1 cellular context compared by ENCODE assay signal in the genomic region with DNA sequence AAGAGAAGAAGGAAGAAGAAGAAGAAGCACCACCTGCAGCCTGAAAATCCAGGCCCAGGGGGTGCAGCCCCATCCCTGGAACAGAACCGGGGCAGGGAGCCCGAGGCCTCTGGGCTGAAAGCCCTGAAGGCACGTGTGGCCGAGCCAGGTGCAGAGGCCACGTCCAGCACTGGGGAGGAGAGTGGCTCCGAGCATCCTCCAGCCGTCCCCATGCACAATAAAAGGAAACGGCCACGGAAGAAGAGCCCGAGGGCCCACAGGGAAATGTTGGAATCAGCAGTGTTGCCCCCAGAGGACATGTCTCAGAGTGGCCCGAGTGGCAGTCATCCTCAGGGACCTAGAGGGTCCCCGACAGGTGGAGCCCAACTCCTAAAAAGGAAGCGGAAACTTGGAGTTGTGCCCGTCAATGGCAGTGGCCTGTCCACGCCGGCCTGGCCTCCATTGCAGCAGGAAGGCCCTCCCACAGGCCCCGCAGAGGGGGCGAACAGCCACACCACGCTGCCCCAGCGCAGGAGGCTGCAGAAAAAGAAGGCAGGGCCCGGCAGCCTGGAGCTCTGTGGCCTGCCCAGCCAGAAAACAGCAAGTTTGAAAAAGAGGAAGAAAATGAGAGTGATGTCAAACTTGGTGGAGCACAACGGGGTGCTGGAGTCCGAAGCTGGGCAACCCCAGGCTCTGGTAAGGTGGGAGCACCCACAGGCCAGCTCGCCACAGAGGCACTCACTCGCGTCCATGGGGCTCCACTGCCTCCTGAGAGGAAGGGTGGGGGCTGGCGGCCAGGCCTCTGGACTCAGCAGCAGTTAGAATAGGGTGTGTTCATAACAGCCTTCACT.
TF ChIP-seq lines count a peak whose summit lies in the region.

No MANE protein-coding gene starts in this region.

TF ChIP-seq in K562, 482 proteins besides CTCF, POLR2A, EP300 and RAD21:
- 0 out of 2 replicates have a peak, but pooled peaks have one; percentile 2 for TF ChIP-seq POLR2AphosphoS5 (IDR thresholded peaks at IDR 0.05; ENCODE audit: control insufficient read depth, insufficient read depth, low read depth, low read length)
- TF ChIP-seq, protein P1, sequence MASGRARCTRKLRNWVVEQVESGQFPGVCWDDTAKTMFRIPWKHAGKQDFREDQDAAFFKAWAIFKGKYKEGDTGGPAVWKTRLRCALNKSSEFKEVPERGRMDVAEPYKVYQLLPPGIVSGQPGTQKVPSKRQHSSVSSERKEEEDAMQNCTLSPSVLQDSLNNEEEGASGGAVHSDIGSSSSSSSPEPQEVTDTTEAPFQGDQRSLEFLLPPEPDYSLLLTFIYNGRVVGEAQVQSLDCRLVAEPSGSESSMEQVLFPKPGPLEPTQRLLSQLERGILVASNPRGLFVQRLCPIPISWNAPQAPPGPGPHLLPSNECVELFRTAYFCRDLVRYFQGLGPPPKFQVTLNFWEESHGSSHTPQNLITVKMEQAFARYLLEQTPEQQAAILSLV (tag; IDR thresholded peaks at IDR 0.05), result no peak
- TF ChIP-seq, protein P2, sequence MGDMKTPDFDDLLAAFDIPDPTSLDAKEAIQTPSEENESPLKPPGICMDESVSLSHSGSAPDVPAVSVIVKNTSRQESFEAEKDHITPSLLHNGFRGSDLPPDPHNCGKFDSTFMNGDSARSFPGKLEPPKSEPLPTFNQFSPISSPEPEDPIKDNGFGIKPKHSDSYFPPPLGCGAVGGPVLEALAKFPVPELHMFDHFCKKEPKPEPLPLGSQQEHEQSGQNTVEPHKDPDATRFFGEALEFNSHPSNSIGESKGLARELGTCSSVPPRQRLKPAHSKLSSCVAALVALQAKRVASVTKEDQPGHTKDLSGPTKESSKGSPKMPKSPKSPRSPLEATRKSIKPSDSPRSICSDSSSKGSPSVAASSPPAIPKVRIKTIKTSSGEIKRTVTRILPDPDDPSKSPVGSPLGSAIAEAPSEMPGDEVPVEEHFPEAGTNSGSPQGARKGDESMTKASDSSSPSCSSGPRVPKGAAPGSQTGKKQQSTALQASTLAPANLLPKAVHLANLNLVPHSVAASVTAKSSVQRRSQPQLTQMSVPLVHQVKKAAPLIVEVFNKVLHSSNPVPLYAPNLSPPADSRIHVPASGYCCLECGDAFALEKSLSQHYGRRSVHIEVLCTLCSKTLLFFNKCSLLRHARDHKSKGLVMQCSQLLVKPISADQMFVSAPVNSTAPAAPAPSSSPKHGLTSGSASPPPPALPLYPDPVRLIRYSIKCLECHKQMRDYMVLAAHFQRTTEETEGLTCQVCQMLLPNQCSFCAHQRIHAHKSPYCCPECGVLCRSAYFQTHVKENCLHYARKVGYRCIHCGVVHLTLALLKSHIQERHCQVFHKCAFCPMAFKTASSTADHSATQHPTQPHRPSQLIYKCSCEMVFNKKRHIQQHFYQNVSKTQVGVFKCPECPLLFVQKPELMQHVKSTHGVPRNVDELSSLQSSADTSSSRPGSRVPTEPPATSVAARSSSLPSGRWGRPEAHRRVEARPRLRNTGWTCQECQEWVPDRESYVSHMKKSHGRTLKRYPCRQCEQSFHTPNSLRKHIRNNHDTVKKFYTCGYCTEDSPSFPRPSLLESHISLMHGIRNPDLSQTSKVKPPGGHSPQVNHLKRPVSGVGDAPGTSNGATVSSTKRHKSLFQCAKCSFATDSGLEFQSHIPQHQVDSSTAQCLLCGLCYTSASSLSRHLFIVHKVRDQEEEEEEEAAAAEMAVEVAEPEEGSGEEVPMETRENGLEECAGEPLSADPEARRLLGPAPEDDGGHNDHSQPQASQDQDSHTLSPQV (IDR thresholded peaks at IDR 0.05), result no peak
- TF ChIP-seq RFX7 (CRISPR knock-in tag; IDR thresholded peaks at IDR 0.05), result no peak
- peak; percentile 46; the same call in 1 of the 2 replicates for TF ChIP-seq POLR2G (IDR thresholded peaks at IDR 0.05; ENCODE audit: low read depth, low read length)
- TF ChIP-seq XRCC3 (IDR thresholded peaks at IDR 0.05), result no peak
- TF ChIP-seq, protein P3, sequence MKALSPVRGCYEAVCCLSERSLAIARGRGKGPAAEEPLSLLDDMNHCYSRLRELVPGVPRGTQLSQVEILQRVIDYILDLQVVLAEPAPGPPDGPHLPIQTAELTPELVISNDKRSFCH (CRISPR knock-in tag; IDR thresholded peaks at IDR 0.05), result no peak
- TF ChIP-seq, protein P3 (tag; IDR thresholded peaks at IDR 0.05), result no peak
